In the genomic region with DNA sequence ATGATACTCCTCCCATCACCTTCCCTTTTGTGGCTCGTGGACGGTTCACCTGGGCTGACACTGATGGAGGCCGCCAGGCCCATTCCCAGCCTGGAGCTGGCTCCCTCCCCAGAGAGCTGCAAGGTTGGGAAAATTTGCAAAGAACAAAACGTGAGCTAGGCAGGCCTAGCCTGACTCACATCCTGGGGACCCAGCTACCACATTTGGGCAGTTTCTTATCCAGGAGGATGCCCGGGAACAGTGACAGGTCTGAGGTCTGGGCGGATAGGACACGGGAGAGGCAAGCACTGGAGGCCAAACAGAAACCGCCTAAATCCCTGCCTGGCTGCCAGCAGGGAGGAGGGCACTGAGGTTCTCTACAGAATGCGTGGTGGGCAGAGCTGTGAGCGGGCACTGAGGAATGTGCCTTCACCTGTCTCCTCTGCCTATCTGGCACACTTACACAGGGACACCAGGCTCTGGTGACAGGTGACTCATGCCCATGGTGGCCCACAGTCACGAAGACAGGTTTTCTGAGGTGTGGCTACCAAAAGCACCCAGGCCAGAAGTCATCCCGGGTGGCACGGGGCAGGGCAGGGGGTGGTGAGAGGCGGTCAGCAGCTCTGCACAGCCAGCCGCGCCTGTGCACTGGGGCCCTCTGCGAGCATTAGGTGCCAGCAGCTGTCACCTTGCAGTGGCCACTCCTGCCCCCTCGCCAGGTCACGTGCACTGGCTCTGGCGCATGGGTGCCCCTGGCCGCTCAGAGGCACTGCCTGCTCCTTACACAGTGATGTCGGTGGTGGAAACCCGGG, we compare ENCODE assay signal across 2 cellular contexts.
TF ChIP-seq lines count a peak whose summit lies in the region.

No MANE protein-coding gene starts in this region.

TF ChIP-seq in HCT116, 20 proteins besides CTCF, POLR2A, EP300 and RAD21:
- TF ChIP-seq SRF (IDR thresholded peaks at IDR 0.05; ENCODE audit: low read depth), result no peak
- TF ChIP-seq EGR1 (IDR thresholded peaks at IDR 0.05; ENCODE audit: low read depth), result no peak
- no peak for TF ChIP-seq ZFX (IDR thresholded peaks at IDR 0.05)
- TF ChIP-seq, protein P1, sequence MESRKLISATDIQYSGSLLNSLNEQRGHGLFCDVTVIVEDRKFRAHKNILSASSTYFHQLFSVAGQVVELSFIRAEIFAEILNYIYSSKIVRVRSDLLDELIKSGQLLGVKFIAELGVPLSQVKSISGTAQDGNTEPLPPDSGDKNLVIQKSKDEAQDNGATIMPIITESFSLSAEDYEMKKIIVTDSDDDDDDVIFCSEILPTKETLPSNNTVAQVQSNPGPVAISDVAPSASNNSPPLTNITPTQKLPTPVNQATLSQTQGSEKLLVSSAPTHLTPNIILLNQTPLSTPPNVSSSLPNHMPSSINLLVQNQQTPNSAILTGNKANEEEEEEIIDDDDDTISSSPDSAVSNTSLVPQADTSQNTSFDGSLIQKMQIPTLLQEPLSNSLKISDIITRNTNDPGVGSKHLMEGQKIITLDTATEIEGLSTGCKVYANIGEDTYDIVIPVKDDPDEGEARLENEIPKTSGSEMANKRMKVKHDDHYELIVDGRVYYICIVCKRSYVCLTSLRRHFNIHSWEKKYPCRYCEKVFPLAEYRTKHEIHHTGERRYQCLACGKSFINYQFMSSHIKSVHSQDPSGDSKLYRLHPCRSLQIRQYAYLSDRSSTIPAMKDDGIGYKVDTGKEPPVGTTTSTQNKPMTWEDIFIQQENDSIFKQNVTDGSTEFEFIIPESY (IDR thresholded peaks at IDR 0.05; ENCODE audit: extremely low read depth, insufficient replicate concordance, low read length), result no peak
- TF ChIP-seq SIN3A (IDR thresholded peaks at IDR 0.05; ENCODE audit: low read depth), result peak; percentile 88
- 0 out of 2 replicates have a peak, but pooled peaks have one; percentile 29 for TF ChIP-seq POLR2AphosphoS5 (IDR thresholded peaks at IDR 0.05; ENCODE audit: low read depth, low read length)
- TF ChIP-seq EZH2phosphoT487 (IDR thresholded peaks at IDR 0.05; ENCODE audit: borderline replicate concordance), result no peak
- TF ChIP-seq ELF1 (IDR thresholded peaks at IDR 0.05; ENCODE audit: borderline replicate concordance, low read depth), result no peak
- no peak for TF ChIP-seq ZNF274 (IDR thresholded peaks at IDR 0.05; ENCODE audit: low read depth, low read length)
- no peak for TF ChIP-seq YY1 (IDR thresholded peaks at IDR 0.05; ENCODE audit: extremely low read depth, insufficient replicate concordance, low read depth, low read length)
- no peak for TF ChIP-seq CEBPB (IDR thresholded peaks at IDR 0.05; ENCODE audit: low read depth)
- TF ChIP-seq CBX3 (IDR thresholded peaks at IDR 0.05; ENCODE audit: low read depth), result no peak
- peak; percentile 52 for TF ChIP-seq SP1 (IDR thresholded peaks at IDR 0.05; ENCODE audit: low read depth)
- peak; percentile 59 for TF ChIP-seq JUND (IDR thresholded peaks at IDR 0.05)
- no peak for TF ChIP-seq TCF7L2 (IDR thresholded peaks at IDR 0.05; ENCODE audit: borderline replicate concordance, extremely low read depth, insufficient read depth, insufficient read length)
- no peak for TF ChIP-seq FOSL1 (IDR thresholded peaks at IDR 0.05; ENCODE audit: low read depth)
- TF ChIP-seq, protein P2, sequence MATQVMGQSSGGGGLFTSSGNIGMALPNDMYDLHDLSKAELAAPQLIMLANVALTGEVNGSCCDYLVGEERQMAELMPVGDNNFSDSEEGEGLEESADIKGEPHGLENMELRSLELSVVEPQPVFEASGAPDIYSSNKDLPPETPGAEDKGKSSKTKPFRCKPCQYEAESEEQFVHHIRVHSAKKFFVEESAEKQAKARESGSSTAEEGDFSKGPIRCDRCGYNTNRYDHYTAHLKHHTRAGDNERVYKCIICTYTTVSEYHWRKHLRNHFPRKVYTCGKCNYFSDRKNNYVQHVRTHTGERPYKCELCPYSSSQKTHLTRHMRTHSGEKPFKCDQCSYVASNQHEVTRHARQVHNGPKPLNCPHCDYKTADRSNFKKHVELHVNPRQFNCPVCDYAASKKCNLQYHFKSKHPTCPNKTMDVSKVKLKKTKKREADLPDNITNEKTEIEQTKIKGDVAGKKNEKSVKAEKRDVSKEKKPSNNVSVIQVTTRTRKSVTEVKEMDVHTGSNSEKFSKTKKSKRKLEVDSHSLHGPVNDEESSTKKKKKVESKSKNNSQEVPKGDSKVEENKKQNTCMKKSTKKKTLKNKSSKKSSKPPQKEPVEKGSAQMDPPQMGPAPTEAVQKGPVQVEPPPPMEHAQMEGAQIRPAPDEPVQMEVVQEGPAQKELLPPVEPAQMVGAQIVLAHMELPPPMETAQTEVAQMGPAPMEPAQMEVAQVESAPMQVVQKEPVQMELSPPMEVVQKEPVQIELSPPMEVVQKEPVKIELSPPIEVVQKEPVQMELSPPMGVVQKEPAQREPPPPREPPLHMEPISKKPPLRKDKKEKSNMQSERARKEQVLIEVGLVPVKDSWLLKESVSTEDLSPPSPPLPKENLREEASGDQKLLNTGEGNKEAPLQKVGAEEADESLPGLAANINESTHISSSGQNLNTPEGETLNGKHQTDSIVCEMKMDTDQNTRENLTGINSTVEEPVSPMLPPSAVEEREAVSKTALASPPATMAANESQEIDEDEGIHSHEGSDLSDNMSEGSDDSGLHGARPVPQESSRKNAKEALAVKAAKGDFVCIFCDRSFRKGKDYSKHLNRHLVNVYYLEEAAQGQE (IDR thresholded peaks at IDR 0.05; ENCODE audit: low read depth), result no peak
- TF ChIP-seq, protein P3, sequence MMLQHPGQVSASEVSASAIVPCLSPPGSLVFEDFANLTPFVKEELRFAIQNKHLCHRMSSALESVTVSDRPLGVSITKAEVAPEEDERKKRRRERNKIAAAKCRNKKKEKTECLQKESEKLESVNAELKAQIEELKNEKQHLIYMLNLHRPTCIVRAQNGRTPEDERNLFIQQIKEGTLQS (IDR thresholded peaks at IDR 0.05), result no peak
- TF ChIP-seq, protein P4, sequence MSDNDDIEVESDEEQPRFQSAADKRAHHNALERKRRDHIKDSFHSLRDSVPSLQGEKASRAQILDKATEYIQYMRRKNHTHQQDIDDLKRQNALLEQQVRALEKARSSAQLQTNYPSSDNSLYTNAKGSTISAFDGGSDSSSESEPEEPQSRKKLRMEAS (IDR thresholded peaks at IDR 0.05), result peak; percentile 76
- TF ChIP-seq EZH2 (IDR thresholded peaks at IDR 0.05), result no peak

TF ChIP-seq in K562, 482 proteins besides CTCF, POLR2A, EP300 and RAD21:
- no peak for TF ChIP-seq DIDO1 (tag; IDR thresholded peaks at IDR 0.05; ENCODE audit: low read depth)
- 0 out of 2 replicates have a peak, but pooled peaks have one; percentile 17 for TF ChIP-seq RBFOX2 (IDR thresholded peaks at IDR 0.05; ENCODE audit: low read depth, low read length)
- TF ChIP-seq, protein P5, sequence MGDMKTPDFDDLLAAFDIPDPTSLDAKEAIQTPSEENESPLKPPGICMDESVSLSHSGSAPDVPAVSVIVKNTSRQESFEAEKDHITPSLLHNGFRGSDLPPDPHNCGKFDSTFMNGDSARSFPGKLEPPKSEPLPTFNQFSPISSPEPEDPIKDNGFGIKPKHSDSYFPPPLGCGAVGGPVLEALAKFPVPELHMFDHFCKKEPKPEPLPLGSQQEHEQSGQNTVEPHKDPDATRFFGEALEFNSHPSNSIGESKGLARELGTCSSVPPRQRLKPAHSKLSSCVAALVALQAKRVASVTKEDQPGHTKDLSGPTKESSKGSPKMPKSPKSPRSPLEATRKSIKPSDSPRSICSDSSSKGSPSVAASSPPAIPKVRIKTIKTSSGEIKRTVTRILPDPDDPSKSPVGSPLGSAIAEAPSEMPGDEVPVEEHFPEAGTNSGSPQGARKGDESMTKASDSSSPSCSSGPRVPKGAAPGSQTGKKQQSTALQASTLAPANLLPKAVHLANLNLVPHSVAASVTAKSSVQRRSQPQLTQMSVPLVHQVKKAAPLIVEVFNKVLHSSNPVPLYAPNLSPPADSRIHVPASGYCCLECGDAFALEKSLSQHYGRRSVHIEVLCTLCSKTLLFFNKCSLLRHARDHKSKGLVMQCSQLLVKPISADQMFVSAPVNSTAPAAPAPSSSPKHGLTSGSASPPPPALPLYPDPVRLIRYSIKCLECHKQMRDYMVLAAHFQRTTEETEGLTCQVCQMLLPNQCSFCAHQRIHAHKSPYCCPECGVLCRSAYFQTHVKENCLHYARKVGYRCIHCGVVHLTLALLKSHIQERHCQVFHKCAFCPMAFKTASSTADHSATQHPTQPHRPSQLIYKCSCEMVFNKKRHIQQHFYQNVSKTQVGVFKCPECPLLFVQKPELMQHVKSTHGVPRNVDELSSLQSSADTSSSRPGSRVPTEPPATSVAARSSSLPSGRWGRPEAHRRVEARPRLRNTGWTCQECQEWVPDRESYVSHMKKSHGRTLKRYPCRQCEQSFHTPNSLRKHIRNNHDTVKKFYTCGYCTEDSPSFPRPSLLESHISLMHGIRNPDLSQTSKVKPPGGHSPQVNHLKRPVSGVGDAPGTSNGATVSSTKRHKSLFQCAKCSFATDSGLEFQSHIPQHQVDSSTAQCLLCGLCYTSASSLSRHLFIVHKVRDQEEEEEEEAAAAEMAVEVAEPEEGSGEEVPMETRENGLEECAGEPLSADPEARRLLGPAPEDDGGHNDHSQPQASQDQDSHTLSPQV (IDR thresholded peaks at IDR 0.05), result 0 out of 2 replicates have a peak, but pooled peaks have one; percentile 19
- TF ChIP-seq, protein P4 (CRISPR knock-in tag; IDR thresholded peaks at IDR 0.05), result 0 out of 2 replicates have a peak, but pooled peaks have one; percentile 14
- TF ChIP-seq, protein P6, sequence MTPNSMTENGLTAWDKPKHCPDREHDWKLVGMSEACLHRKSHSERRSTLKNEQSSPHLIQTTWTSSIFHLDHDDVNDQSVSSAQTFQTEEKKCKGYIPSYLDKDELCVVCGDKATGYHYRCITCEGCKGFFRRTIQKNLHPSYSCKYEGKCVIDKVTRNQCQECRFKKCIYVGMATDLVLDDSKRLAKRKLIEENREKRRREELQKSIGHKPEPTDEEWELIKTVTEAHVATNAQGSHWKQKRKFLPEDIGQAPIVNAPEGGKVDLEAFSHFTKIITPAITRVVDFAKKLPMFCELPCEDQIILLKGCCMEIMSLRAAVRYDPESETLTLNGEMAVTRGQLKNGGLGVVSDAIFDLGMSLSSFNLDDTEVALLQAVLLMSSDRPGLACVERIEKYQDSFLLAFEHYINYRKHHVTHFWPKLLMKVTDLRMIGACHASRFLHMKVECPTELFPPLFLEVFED (CRISPR knock-in tag; conservative IDR thresholded peaks at IDR 0.05), result no peak
- 0 out of 2 replicates have a peak, but pooled peaks have one; percentile 23 for TF ChIP-seq HNRNPL (IDR thresholded peaks at IDR 0.05; ENCODE audit: low read depth, low read length)
- 0 out of 2 replicates have a peak, but pooled peaks have one; percentile 24 for TF ChIP-seq CBFB (CRISPR knock-in tag; IDR thresholded peaks at IDR 0.05)
- 0 out of 2 replicates have a peak, but pooled peaks have one; percentile 51 for TF ChIP-seq KAT7 (CRISPR knock-in tag; IDR thresholded peaks at IDR 0.05; ENCODE audit: borderline replicate concordance)
